Comparison of ENCODE assay signal across 1 cellular context in the genomic region with DNA sequence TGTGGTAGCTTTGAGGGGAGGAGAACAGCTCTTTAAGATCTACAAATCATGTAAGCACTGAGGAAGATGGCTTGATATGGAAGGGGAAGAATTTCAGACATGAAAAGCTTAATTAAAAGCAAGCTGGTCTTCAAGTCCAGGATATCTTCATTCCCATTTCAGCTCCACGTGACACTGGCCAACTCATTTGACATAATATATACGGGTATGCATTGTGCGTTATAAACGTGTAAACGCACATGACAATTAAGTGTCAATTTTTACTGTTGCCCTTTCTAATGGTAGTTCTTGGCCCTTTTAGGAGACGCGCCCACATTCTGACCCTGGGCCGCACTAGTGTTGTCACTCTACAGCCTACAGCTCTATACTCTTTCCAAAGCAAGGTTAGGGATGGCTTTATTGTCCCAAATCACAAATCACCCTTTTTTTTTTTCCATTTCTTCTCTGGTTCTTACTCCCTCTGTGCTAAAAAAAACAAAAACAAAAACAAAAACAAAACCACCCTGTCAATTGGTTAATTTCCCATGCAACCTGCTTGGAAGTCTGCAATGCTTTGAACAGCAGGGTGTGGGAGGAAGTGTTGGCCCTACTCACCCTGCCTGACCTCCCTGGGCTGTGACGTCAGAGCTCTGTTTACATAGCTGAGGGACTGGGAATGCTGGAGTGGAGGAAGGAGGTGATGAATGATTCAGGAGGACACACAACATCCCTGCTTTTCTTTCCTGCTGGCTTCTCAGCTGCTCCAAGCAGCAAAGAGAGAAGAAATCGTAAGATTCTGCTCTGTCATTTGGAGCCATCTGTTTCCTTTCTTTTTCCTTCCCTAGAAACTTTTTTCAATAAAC.
A peak's percentile ranks its signal among the peaks of the same experiment; 100 is the strongest.
TF ChIP-seq lines count a peak whose summit lies in the region.

No MANE protein-coding gene starts in this region.

TF ChIP-seq in HEK293, 187 proteins besides CTCF, POLR2A, EP300 and RAD21 (continued from another document and continues in another):
- TF ChIP-seq, protein P1, sequence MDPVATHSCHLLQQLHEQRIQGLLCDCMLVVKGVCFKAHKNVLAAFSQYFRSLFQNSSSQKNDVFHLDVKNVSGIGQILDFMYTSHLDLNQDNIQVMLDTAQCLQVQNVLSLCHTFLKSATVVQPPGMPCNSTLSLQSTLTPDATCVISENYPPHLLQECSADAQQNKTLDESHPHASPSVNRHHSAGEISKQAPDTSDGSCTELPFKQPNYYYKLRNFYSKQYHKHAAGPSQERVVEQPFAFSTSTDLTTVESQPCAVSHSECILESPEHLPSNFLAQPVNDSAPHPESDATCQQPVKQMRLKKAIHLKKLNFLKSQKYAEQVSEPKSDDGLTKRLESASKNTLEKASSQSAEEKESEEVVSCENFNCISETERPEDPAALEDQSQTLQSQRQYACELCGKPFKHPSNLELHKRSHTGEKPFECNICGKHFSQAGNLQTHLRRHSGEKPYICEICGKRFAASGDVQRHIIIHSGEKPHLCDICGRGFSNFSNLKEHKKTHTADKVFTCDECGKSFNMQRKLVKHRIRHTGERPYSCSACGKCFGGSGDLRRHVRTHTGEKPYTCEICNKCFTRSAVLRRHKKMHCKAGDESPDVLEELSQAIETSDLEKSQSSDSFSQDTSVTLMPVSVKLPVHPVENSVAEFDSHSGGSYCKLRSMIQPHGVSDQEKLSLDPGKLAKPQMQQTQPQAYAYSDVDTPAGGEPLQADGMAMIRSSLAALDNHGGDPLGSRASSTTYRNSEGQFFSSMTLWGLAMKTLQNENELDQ (tag by site-specific recombination; IDR thresholded peaks at IDR 0.05; ENCODE audit: low read depth): no peak
- TF ChIP-seq ZFP37 (tag by site-specific recombination; IDR thresholded peaks at IDR 0.05) (no peak), GLI2 (tag by site-specific recombination; IDR thresholded peaks at IDR 0.05; ENCODE audit: borderline replicate concordance, low read depth) (no peak), ZNF670 (tag by site-specific recombination; IDR thresholded peaks at IDR 0.05; ENCODE audit: low read depth) (no peak), BCL11A (tag by site-specific recombination; IDR thresholded peaks at IDR 0.05; ENCODE audit: low read depth) (no peak), ZNF830 (tag by site-specific recombination; IDR thresholded peaks at IDR 0.05; ENCODE audit: low read depth) (no peak), ZNF239 (tag by site-specific recombination; IDR thresholded peaks at IDR 0.05) (no peak), ZNF530 (tag by site-specific recombination; IDR thresholded peaks at IDR 0.05; ENCODE audit: low read depth) (no peak), MYNN (tag by site-specific recombination; IDR thresholded peaks at IDR 0.05; ENCODE audit: borderline replicate concordance) (no peak), ZNF114 (tag by site-specific recombination; IDR thresholded peaks at IDR 0.05) (no peak), ZNF214 (tag by site-specific recombination; IDR thresholded peaks at IDR 0.05; ENCODE audit: borderline replicate concordance) (no peak), ZNF16 (tag by site-specific recombination; IDR thresholded peaks at IDR 0.05; ENCODE audit: low read depth) (no peak), EGR2 (tag by site-specific recombination; IDR thresholded peaks at IDR 0.05; ENCODE audit: low read depth) (0 out of 2 replicates have a peak, but pooled peaks have one; percentile 20), HOXA7 (CRISPR knock-in tag; IDR thresholded peaks at IDR 0.05; ENCODE audit: borderline replicate concordance) (no peak), SETDB1 (IDR thresholded peaks at IDR 0.05; ENCODE audit: insufficient read length, low read length) (no peak), ZNF501 (tag by site-specific recombination; IDR thresholded peaks at IDR 0.05) (no peak), OVOL3 (tag by site-specific recombination; IDR thresholded peaks at IDR 0.05) (no peak), SP2 (tag by site-specific recombination; IDR thresholded peaks at IDR 0.05) (no peak), ZXDB (tag by site-specific recombination; IDR thresholded peaks at IDR 0.05) (peak; percentile 39; the same call in 1 of the 2 replicates), ZNF112 (tag by site-specific recombination; IDR thresholded peaks at IDR 0.05) (no peak), WT1 (tag by site-specific recombination; IDR thresholded peaks at IDR 0.05) (peak; percentile 85), ZNF391 (tag by site-specific recombination; IDR thresholded peaks at IDR 0.05; ENCODE audit: borderline replicate concordance, low read depth) (no peak), YY1 (tag by site-specific recombination; IDR thresholded peaks at IDR 0.05) (no peak), ZNF843 (tag by site-specific recombination; IDR thresholded peaks at IDR 0.05) (no peak), ZNF404 (tag by site-specific recombination; IDR thresholded peaks at IDR 0.05) (no peak), GLI4 (tag by site-specific recombination; IDR thresholded peaks at IDR 0.05) (no peak), GFI1B (tag by site-specific recombination; IDR thresholded peaks at IDR 0.05) (no peak), HOXC10 (CRISPR knock-in tag; IDR thresholded peaks at IDR 0.05) (no peak), YY2 (tag by site-specific recombination; IDR thresholded peaks at IDR 0.05) (no peak), ZNF776 (tag by site-specific recombination; IDR thresholded peaks at IDR 0.05; ENCODE audit: borderline replicate concordance) (no peak), ZNF19 (tag by site-specific recombination; IDR thresholded peaks at IDR 0.05; ENCODE audit: low read depth) (no peak)
- TF ChIP-seq, protein P2, sequence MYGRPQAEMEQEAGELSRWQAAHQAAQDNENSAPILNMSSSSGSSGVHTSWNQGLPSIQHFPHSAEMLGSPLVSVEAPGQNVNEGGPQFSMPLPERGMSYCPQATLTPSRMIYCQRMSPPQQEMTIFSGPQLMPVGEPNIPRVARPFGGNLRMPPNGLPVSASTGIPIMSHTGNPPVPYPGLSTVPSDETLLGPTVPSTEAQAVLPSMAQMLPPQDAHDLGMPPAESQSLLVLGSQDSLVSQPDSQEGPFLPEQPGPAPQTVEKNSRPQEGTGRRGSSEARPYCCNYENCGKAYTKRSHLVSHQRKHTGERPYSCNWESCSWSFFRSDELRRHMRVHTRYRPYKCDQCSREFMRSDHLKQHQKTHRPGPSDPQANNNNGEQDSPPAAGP (tag by site-specific recombination; IDR thresholded peaks at IDR 0.05): peak; percentile 76; the same call in 1 of the 2 replicates
- TF ChIP-seq, protein P3, sequence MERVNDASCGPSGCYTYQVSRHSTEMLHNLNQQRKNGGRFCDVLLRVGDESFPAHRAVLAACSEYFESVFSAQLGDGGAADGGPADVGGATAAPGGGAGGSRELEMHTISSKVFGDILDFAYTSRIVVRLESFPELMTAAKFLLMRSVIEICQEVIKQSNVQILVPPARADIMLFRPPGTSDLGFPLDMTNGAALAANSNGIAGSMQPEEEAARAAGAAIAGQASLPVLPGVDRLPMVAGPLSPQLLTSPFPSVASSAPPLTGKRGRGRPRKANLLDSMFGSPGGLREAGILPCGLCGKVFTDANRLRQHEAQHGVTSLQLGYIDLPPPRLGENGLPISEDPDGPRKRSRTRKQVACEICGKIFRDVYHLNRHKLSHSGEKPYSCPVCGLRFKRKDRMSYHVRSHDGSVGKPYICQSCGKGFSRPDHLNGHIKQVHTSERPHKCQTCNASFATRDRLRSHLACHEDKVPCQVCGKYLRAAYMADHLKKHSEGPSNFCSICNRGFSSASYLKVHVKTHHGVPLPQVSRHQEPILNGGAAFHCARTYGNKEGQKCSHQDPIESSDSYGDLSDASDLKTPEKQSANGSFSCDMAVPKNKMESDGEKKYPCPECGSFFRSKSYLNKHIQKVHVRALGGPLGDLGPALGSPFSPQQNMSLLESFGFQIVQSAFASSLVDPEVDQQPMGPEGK (tag by site-specific recombination; IDR thresholded peaks at IDR 0.05): 0 out of 2 replicates have a peak, but pooled peaks have one; percentile 21
- TF ChIP-seq, protein P4, sequence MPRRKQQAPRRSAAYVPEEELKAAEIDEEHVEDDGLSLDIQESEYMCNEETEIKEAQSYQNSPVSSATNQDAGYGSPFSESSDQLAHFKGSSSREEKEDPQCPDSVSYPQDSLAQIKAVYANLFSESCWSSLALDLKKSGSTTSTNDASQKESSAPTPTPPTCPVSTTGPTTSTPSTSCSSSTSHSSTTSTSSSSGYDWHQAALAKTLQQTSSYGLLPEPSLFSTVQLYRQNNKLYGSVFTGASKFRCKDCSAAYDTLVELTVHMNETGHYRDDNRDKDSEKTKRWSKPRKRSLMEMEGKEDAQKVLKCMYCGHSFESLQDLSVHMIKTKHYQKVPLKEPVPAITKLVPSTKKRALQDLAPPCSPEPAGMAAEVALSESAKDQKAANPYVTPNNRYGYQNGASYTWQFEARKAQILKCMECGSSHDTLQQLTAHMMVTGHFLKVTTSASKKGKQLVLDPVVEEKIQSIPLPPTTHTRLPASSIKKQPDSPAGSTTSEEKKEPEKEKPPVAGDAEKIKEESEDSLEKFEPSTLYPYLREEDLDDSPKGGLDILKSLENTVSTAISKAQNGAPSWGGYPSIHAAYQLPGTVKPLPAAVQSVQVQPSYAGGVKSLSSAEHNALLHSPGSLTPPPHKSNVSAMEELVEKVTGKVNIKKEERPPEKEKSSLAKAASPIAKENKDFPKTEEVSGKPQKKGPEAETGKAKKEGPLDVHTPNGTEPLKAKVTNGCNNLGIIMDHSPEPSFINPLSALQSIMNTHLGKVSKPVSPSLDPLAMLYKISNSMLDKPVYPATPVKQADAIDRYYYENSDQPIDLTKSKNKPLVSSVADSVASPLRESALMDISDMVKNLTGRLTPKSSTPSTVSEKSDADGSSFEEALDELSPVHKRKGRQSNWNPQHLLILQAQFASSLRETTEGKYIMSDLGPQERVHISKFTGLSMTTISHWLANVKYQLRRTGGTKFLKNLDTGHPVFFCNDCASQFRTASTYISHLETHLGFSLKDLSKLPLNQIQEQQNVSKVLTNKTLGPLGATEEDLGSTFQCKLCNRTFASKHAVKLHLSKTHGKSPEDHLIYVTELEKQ (tag by site-specific recombination; IDR thresholded peaks at IDR 0.05; ENCODE audit: borderline replicate concordance): no peak
- TF ChIP-seq, protein P5, sequence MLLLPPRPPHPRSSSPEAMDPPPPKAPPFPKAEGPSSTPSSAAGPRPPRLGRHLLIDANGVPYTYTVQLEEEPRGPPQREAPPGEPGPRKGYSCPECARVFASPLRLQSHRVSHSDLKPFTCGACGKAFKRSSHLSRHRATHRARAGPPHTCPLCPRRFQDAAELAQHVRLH (tag by site-specific recombination; IDR thresholded peaks at IDR 0.05): no peak
- TF ChIP-seq, protein P6, sequence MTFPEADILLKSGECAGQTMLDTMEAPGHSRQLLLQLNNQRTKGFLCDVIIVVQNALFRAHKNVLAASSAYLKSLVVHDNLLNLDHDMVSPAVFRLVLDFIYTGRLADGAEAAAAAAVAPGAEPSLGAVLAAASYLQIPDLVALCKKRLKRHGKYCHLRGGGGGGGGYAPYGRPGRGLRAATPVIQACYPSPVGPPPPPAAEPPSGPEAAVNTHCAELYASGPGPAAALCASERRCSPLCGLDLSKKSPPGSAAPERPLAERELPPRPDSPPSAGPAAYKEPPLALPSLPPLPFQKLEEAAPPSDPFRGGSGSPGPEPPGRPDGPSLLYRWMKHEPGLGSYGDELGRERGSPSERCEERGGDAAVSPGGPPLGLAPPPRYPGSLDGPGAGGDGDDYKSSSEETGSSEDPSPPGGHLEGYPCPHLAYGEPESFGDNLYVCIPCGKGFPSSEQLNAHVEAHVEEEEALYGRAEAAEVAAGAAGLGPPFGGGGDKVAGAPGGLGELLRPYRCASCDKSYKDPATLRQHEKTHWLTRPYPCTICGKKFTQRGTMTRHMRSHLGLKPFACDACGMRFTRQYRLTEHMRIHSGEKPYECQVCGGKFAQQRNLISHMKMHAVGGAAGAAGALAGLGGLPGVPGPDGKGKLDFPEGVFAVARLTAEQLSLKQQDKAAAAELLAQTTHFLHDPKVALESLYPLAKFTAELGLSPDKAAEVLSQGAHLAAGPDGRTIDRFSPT (tag by site-specific recombination; IDR thresholded peaks at IDR 0.05): no peak
- TF ChIP-seq, protein P7, sequence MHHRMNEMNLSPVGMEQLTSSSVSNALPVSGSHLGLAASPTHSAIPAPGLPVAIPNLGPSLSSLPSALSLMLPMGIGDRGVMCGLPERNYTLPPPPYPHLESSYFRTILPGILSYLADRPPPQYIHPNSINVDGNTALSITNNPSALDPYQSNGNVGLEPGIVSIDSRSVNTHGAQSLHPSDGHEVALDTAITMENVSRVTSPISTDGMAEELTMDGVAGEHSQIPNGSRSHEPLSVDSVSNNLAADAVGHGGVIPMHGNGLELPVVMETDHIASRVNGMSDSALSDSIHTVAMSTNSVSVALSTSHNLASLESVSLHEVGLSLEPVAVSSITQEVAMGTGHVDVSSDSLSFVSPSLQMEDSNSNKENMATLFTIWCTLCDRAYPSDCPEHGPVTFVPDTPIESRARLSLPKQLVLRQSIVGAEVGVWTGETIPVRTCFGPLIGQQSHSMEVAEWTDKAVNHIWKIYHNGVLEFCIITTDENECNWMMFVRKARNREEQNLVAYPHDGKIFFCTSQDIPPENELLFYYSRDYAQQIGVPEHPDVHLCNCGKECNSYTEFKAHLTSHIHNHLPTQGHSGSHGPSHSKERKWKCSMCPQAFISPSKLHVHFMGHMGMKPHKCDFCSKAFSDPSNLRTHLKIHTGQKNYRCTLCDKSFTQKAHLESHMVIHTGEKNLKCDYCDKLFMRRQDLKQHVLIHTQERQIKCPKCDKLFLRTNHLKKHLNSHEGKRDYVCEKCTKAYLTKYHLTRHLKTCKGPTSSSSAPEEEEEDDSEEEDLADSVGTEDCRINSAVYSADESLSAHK (tag by site-specific recombination; IDR thresholded peaks at IDR 0.05): no peak
- TF ChIP-seq, protein P8, sequence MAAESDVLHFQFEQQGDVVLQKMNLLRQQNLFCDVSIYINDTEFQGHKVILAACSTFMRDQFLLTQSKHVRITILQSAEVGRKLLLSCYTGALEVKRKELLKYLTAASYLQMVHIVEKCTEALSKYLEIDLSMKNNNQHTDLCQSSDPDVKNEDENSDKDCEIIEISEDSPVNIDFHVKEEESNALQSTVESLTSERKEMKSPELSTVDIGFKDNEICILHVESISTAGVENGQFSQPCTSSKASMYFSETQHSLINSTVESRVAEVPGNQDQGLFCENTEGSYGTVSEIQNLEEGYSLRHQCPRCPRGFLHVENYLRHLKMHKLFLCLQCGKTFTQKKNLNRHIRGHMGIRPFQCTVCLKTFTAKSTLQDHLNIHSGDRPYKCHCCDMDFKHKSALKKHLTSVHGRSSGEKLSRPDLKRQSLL (tag by site-specific recombination; IDR thresholded peaks at IDR 0.05): no peak
- TF ChIP-seq, protein P9, sequence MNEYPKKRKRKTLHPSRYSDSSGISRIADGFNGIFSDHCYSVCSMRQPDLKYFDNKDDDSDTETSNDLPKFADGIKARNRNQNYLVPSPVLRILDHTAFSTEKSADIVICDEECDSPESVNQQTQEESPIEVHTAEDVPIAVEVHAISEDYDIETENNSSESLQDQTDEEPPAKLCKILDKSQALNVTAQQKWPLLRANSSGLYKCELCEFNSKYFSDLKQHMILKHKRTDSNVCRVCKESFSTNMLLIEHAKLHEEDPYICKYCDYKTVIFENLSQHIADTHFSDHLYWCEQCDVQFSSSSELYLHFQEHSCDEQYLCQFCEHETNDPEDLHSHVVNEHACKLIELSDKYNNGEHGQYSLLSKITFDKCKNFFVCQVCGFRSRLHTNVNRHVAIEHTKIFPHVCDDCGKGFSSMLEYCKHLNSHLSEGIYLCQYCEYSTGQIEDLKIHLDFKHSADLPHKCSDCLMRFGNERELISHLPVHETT (tag by site-specific recombination; IDR thresholded peaks at IDR 0.05): peak; percentile 37; the same call in 1 of the 2 replicates
- TF ChIP-seq, protein P10, sequence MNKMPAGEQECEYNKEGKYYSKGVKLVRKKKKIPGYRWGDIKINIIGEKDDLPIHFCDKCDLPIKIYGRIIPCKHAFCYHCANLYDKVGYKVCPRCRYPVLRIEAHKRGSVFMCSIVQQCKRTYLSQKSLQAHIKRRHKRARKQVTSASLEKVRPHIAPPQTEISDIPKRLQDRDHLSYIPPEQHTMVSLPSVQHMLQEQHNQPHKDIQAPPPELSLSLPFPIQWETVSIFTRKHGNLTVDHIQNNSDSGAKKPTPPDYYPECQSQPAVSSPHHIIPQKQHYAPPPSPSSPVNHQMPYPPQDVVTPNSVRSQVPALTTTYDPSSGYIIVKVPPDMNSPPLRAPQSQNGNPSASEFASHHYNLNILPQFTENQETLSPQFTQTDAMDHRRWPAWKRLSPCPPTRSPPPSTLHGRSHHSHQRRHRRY (tag by site-specific recombination; IDR thresholded peaks at IDR 0.05): no peak
